In genomic region chr13:80599765-80600164, GRCh38 we compare ENCODE assay signal across 32 cellular contexts.
"Had no signal": no experiment of that assay in that cellular context is flagged by ENCODE, and none has a peak within 500 bp of the region (broad histone marks: within the 10 kb centered on the region; RNA-seq: fewer than 3 reads in every experiment).

No MANE protein-coding gene starts in this region.

- H3K4me2 ChIP-seq: KMS-11 had no signal

- H3K4me1 Mint-ChIP-seq: activated B cell treated with CpG ODN at 0.5 μM for 24 hours; activated CD4-positive, alpha-beta T cell treated with anti-CD3 and anti-CD28 coated beads, Interleukin-2, amount 10 ng/mL, durations not matched to agents 24 days and 14 days; activated CD8-positive, alpha-beta memory T cell treated with anti-CD3 and anti-CD28 coated beads, Interleukin-2, amount 10 ng/mL, durations not matched to agents 7 days and 5 days; activated naive CD4-positive, alpha-beta T cell treated with anti-CD3 and anti-CD28 coated beads, Interleukin-2, amount 50 U/mL, for 24 hours had no signal

- H3K4me1 ChIP-seq: ascending aorta, body of pancreas, Peyer's patch, SJSA1 had no signal

- H3K27ac Mint-ChIP-seq: activated B cell treated with CpG ODN at 0.5 μM for 24 hours; activated CD4-positive, alpha-beta T cell treated with anti-CD3 and anti-CD28 coated beads, Interleukin-2, amount 10 ng/mL, durations not matched to agents 24 days and 14 days; activated CD8-positive, alpha-beta memory T cell treated with anti-CD3 and anti-CD28 coated beads, Interleukin-2, amount 10 ng/mL, durations not matched to agents 7 days and 5 days; activated naive CD4-positive, alpha-beta T cell treated with anti-CD3 and anti-CD28 coated beads, Interleukin-2, amount 50 U/mL, for 24 hours; activated T-cell treated with anti-CD3 and anti-CD28 coated beads, Interleukin-2, amount 50 U/mL, for 24 hours; activated T-helper 1 cell treated with anti-CD3 and anti-CD28 coated beads, Interleukin-12 subunit alpha, Interleukin-12 subunit beta, Interleukin-2, Interleukin-4 antibody, amounts not matched to agents 30 ng/mL and 10 ng/mL and 1 ng/mL, durations not matched to agents 14 hours and 24 hours and 36 hours; T-helper 1 cell treated with Interleukin-12 subunit alpha and Interleukin-12 subunit beta and Interleukin-4 antibody, amounts not matched to agents 30 μg/mL and 1 μg/mL, for 36 hours had no signal

- H3K27ac ChIP-seq: ascending aorta, body of pancreas, KMS-11, Peyer's patch, RWPE1, SJSA1 had no signal

- DNase-seq: activated B cell treated with CpG ODN at 0.5 μM for 24 hours; activated CD4-positive, alpha-beta T cell treated with anti-CD3 and anti-CD28 coated beads for 1 hour; activated CD4-positive, alpha-beta T cell treated with anti-CD3 and anti-CD28 coated beads, Interleukin-2, amount 10 ng/mL, durations not matched to agents 24 days and 14 days; activated CD4-positive, alpha-beta T cell treated with anti-CD3 and anti-CD28 coated beads, Interleukin-2, amount 50 U/mL, for 48 hours; activated CD8-positive, alpha-beta memory T cell treated with anti-CD3 and anti-CD28 coated beads, Interleukin-2, amount 10 ng/mL, durations not matched to agents 7 days and 5 days; activated effector memory CD4-positive, alpha-beta T cell treated with Interleukin-2 at 50 U/mL for 16 hours; activated naive CD4-positive, alpha-beta T cell; activated T-cell treated with anti-CD3 and anti-CD28 coated beads, Interleukin-2, amount 50 U/mL, for 24 hours; amniotic stem cell; body of pancreas; central memory CD4-positive, alpha-beta T cell; MM.1S; NCI-H1105; NCI-H1436; NCI-H1694 treated with DMSO at 0.1 percent for 48 hours; NCI-H2029 treated with DMSO at 0.1 percent for 48 hours; NCI-H345; NCI-H510A; NCI-H526 treated with DMSO at 0.1 percent for 48 hours; NCI-H82; NK-92 treated with Interleukin-12 subunit alpha and Interleukin-12 subunit beta, amount 100 ng/mL, for 24 hours; Peyer's patch; SHP77 had no signal

- H3K27me3 Mint-ChIP-seq: activated B cell treated with CpG ODN at 0.5 μM for 24 hours; activated CD4-positive, alpha-beta T cell treated with anti-CD3 and anti-CD28 coated beads, Interleukin-2, amount 10 ng/mL, durations not matched to agents 24 days and 14 days; activated CD8-positive, alpha-beta memory T cell treated with anti-CD3 and anti-CD28 coated beads, Interleukin-2, amount 10 ng/mL, durations not matched to agents 7 days and 5 days; activated naive CD4-positive, alpha-beta T cell treated with anti-CD3 and anti-CD28 coated beads, Interleukin-2, amount 50 U/mL, for 24 hours; activated T-cell treated with anti-CD3 and anti-CD28 coated beads, Interleukin-2, amount 50 U/mL, for 24 hours had no signal

- H3K9me3 ChIP-seq: ascending aorta, body of pancreas, Peyer's patch, SJSA1 had no signal

- H3K36me3 ChIP-seq: ascending aorta, Peyer's patch, SJSA1 had no signal

- FAIRE-seq: bronchial epithelial cell had no signal

- H3K9me3 Mint-ChIP-seq: activated CD4-positive, alpha-beta T cell treated with anti-CD3 and anti-CD28 coated beads, Interleukin-2, amount 10 ng/mL, durations not matched to agents 24 days and 14 days; activated T-cell treated with anti-CD3 and anti-CD28 coated beads, Interleukin-2, amount 50 U/mL, for 24 hours; T-helper 1 cell treated with Interleukin-12 subunit alpha and Interleukin-12 subunit beta and Interleukin-4 antibody, amounts not matched to agents 30 μg/mL and 1 μg/mL, for 36 hours had no signal

- H3K4me3 ChIP-seq: ascending aorta, body of pancreas, Peyer's patch, SJSA1 had no signal

- H3K36me3 Mint-ChIP-seq: activated CD8-positive, alpha-beta memory T cell treated with anti-CD3 and anti-CD28 coated beads, Interleukin-2, amount 10 ng/mL, durations not matched to agents 7 days and 5 days; activated naive CD4-positive, alpha-beta T cell treated with anti-CD3 and anti-CD28 coated beads, Interleukin-2, amount 50 U/mL, for 24 hours had no signal

- H3K9ac ChIP-seq: KMS-11 had no signal

- H3K4me3 Mint-ChIP-seq: activated B cell treated with CpG ODN at 0.5 μM for 24 hours; activated CD4-positive, alpha-beta T cell treated with anti-CD3 and anti-CD28 coated beads, Interleukin-2, amount 10 ng/mL, durations not matched to agents 24 days and 14 days; activated CD8-positive, alpha-beta memory T cell treated with anti-CD3 and anti-CD28 coated beads, Interleukin-2, amount 10 ng/mL, durations not matched to agents 7 days and 5 days; activated naive CD4-positive, alpha-beta T cell treated with anti-CD3 and anti-CD28 coated beads, Interleukin-2, amount 50 U/mL, for 24 hours; activated T-cell treated with anti-CD3 and anti-CD28 coated beads, Interleukin-2, amount 50 U/mL, for 24 hours; activated T-helper 1 cell treated with anti-CD3 and anti-CD28 coated beads, Interleukin-12 subunit alpha, Interleukin-12 subunit beta, Interleukin-2, Interleukin-4 antibody, amounts not matched to agents 30 ng/mL and 10 ng/mL and 1 ng/mL, durations not matched to agents 14 hours and 24 hours and 36 hours; T-helper 1 cell treated with Interleukin-12 subunit alpha and Interleukin-12 subunit beta and Interleukin-4 antibody, amounts not matched to agents 30 μg/mL and 1 μg/mL, for 36 hours had no signal

- H3K27me3 ChIP-seq: ascending aorta, body of pancreas, Peyer's patch, SJSA1 had no signal

- ATAC-seq: activated CD8-positive, alpha-beta memory T cell treated with anti-CD3 and anti-CD28 coated beads, Interleukin-2, amount 10 ng/mL, durations not matched to agents 7 days and 5 days; body of pancreas; SK-N-SH treated with all-trans-retinoic acid at 6 μM for 48 hours had no signal
